In genomic region chr17:35849469-35850348, GRCh38 we compare ENCODE assay signal across 8 cellular contexts.
DNase-seq lines count a peak whose midpoint lies in the region; ATAC-seq and TF ChIP-seq lines count a peak whose summit lies in the region.

No MANE protein-coding gene starts in this region.

- peak; percentile 84 for TF ChIP-seq CTCF in cardiac fibroblast (IDR thresholded peaks at IDR 0.05; ENCODE audit: low read depth, low read length)

- ATAC-seq in HG03175 (IDR thresholded peaks at IDR 0.05; ENCODE audit: unreplicated experiment), result no peak

- peak; percentile 64 for DNase-seq in SIG-M5 treated with dmso at 0.1 percent for 504 hours (lab: John Stamatoyannopoulos, UW; ENCODE audit: unreplicated experiment)
- DNase-seq in SIG-M5 (lab: John Stamatoyannopoulos, UW), result no peak
- DNase-seq in NCI-H2029 (lab: John Stamatoyannopoulos, UW), result peak; percentile 25
- DNase-seq in UCSD-AML1 (lab: John Stamatoyannopoulos, UW; ENCODE audit: unreplicated experiment), result peak; percentile 22
- peak; percentile 85 to 90 for DNase-seq in cardiac fibroblast (ENCODE audit: low read depth in 2 of 2)
- peak; percentile 88 for DNase-seq in left kidney (ENCODE audit: low read depth, low spot score)
- peak; percentile 16 to 52 (median 36) for DNase-seq in stimulated activated CD4-positive, alpha-beta T cell treated with anti-CD3 and anti-CD28 coated beads, TNF-alpha, amount 100 ng/mL, for 48 hours (ENCODE audit: low read depth in 3 of 3)

- no peak overlapping the region for H3K4me3 ChIP-seq in cardiac fibroblast (replicated peaks in 1 of 2; ENCODE audit: low read depth in 2 of 2, low read length in 2 of 2)
